30 cellular contexts compared by ENCODE assay signal in genomic region chr7:133246558-133246957, GRCh38. TPM values are rescaled to one million over a fixed set of nuclear protein-coding genes. Genes with fewer than 3 reads are reported as not detected.
DNase-seq lines count a peak whose midpoint lies in the region; ATAC-seq, FAIRE-seq and TF ChIP-seq lines count a peak whose summit lies in the region.
"Had no signal": no experiment of that assay in that cellular context is flagged by ENCODE, and none has a peak within 500 bp of the region (broad histone marks: within the 10 kb centered on the region; RNA-seq: fewer than 3 reads in every experiment).

No MANE protein-coding gene starts in this region.

- no peaks in the 10 kb centered on the region for H3K9me3 ChIP-seq in HEK293 (ENCODE audit: control insufficient read depth, insufficient read depth, low read depth, low read length)
- H3K9me3 ChIP-seq in K562 (replicated peaks; ENCODE audit: control insufficient read depth, insufficient read depth, low read depth, low read length), result no peaks in the 10 kb centered on the region
- H3K9me3 ChIP-seq: A549, BE2C, BLaER1 had no signal

- H3K36me3 ChIP-seq in HEK293 (ENCODE audit: control insufficient read depth in 2 of 2, insufficient read depth in 1 of 2, low read length in 2 of 2) (no peaks in the 10 kb centered on the region), K562 (ENCODE audit: control insufficient read depth, insufficient read depth, low read length) (no peaks in the 10 kb centered on the region)
- H3K36me3 ChIP-seq: BE2C; BLaER1; BLaER1 treated with 17β-estradiol and CSF1 and Interleukin-3, amounts not matched to agents 10 nM and 100 nM had no signal

- 14% methylated on average over 2 of the region's 2 CpGs for WGBS in K562 (ENCODE audit: insufficient coverage, low coverage, missing lambda C conversion rate)

- TF ChIP-seq POLR2A in K562 (conservative IDR thresholded peaks at IDR 0.05), result no peak

- intact Hi-C loops in K562 (cut with micrococcal nuclease), result no loop called here

- peaks cover 0 to 5% of the 10 kb centered on the region in 2 experiments; a peak in 2 of 5 replicates for H3K27me3 ChIP-seq in K562 (ENCODE audit: control insufficient read depth in 2 of 2, insufficient read depth in 2 of 2, low read length in 2 of 2)
- H3K27me3 ChIP-seq: BE2C; BLaER1; BLaER1 treated with 17β-estradiol and CSF1 and Interleukin-3, amounts not matched to agents 10 nM and 100 nM had no signal

- H3K9ac ChIP-seq in K562 (ENCODE audit: insufficient read depth in 1 of 2, low read depth in 2 of 2, low read length in 2 of 2), result no peak overlapping the region
- H3K9ac ChIP-seq: BLaER1; BLaER1 treated with 17β-estradiol and CSF1 and Interleukin-3, amounts not matched to agents 10 nM and 100 nM had no signal

- TF ChIP-seq CTCF in HEK293 (tag by site-specific recombination; IDR thresholded peaks at IDR 0.05) (no peak), K562 (IDR thresholded peaks at IDR 0.05 in 2 of 3, conservative IDR thresholded peaks at IDR 0.05 in 1 of 3; ENCODE audit: insufficient read depth in 2 of 3, low read depth in 1 of 3, low read length in 3 of 3) (no peak)

- ATAC-seq in K562, result no peak
- ATAC-seq: A549; CD8-positive, alpha-beta T cell had no signal

- no peaks in the 10 kb centered on the region for H3K4me1 ChIP-seq in HEK293 (ENCODE audit: control insufficient read depth, insufficient read depth, low read length)
- H3K4me1 ChIP-seq in K562 (replicated peaks in 1 of 2; ENCODE audit: control insufficient read depth in 2 of 2, insufficient read depth in 2 of 2, low read length in 2 of 2), result no peaks in the 10 kb centered on the region
- H3K4me1 ChIP-seq: A549; BE2C; BLaER1; BLaER1 treated with 17β-estradiol and CSF1 and Interleukin-3, amounts not matched to agents 10 nM and 100 nM; Caco-2 had no signal

- TF ChIP-seq RAD21 in K562 (CRISPR knock-in tag; conservative IDR thresholded peaks at IDR 0.05 in 1 of 2, IDR thresholded peaks at IDR 0.05 in 1 of 2), result no peak

- in situ Hi-C loops in K562 (cut with MboI), result no loop called here

- no peak for FAIRE-seq in K562 (lab: Jason Lieb, UNC)
- FAIRE-seq: A549, D721Med had no signal

- POLR2A ChIA-PET in HEK293 (lab: Yijun Ruan, JAX), result no interaction called here
- POLR2A ChIA-PET in K562 (lab: Yijun Ruan, JAX), result interaction anchor here (1.0 to 1.9 kb wide), 3 partner anchors 8 to 21 kb away, joined by 3 to 5 read pairs (median 4); no protein-coding TSS in a partner anchor

- H3K4me3 ChIP-seq in HEK293 (ENCODE audit: low read depth, low read length) (no peak overlapping the region), K562 (no peak overlapping the region)
- H3K4me3 ChIP-seq: A549; BLaER1; BLaER1 treated with 17β-estradiol and CSF1 and Interleukin-3, amounts not matched to agents 10 nM and 100 nM had no signal

- TF ChIP-seq EP300 in K562 (IDR thresholded peaks at IDR 0.05; ENCODE audit: low read length), result no peak

- no peaks in the 10 kb centered on the region for H4K20me1 ChIP-seq in K562 (replicated peaks; ENCODE audit: control insufficient read depth, insufficient read depth, low read length)
- H4K20me1 ChIP-seq: BLaER1; BLaER1 treated with 17β-estradiol and CSF1 and Interleukin-3, amounts not matched to agents 10 nM and 100 nM had no signal

- no TSS peak for BruUV-seq in K562 (replicated peaks; lab: Mats Ljungman, UMichigan)

- no peaks in the 10 kb centered on the region for H3K9me1 ChIP-seq in K562 (ENCODE audit: control insufficient read depth, insufficient read depth, low read length)

- CTCF ChIA-PET in HEK293 (lab: Yijun Ruan, JAX) (interaction anchor here (1.1 kb wide), 1 partner anchor 16 kb away, joined by 3 read pairs; no protein-coding TSS in a partner anchor), K562 (lab: Yijun Ruan, JAX; ENCODE audit: low intra/inter-chr PET ratio) (no interaction called here)

- no peaks in the 10 kb centered on the region for H3K79me2 ChIP-seq in K562 (ENCODE audit: control insufficient read depth, insufficient read depth, low read length)

- no peak overlapping the region for H2AFZ ChIP-seq in K562 (ENCODE audit: low read depth, low read length)

- no peak overlapping the region for H3K27ac ChIP-seq in HEK293 (ENCODE audit: extremely low read depth, low read depth, low read length)
- no peak overlapping the region for H3K27ac ChIP-seq in K562 (ENCODE audit: extremely low read depth, low read depth, low read length)
- H3K27ac ChIP-seq: 22Rv1; A549; BLaER1; BLaER1 treated with 17β-estradiol and CSF1 and Interleukin-3, amounts not matched to agents 10 nM and 100 nM; C4-2B had no signal

- no peak overlapping the region for H3K4me2 ChIP-seq in K562 (ENCODE audit: insufficient read depth, low read length)
- H3K4me2 ChIP-seq: A549; BLaER1; BLaER1 treated with 17β-estradiol and CSF1 and Interleukin-3, amounts not matched to agents 10 nM and 100 nM had no signal

- no peak for DNase-seq in K562 (ENCODE audit: extremely low read depth in 1 of 4, low spot score in 3 of 4)
- DNase-seq in NK-92 treated with Interleukin-12 subunit alpha and Interleukin-12 subunit beta, amount 100 ng/mL, for 24 hours (lab: John Stamatoyannopoulos, UW), result no peak
- DNase-seq in NCI-H446 (lab: John Stamatoyannopoulos, UW), result no peak
- DNase-seq: 8988T; ACHN; AML-193; BE2C; C1 segment of cervical spinal cord; Caco-2; Calu3; CD4-positive, alpha-beta memory T cell; CD4-positive, alpha-beta T cell; CD4-positive, CD25-positive, alpha-beta regulatory T cell; CD8-positive, alpha-beta memory T cell; CD8-positive, alpha-beta T cell; COR-L47; DMS 273 treated with DMSO at 0.1 percent for 48 hours; DMS153; DMS53; DMS79; DMS79 treated with DMSO at 0.1 percent for 48 hours; DND-41; EL had no signal

TF ChIP-seq in HEK293, 187 proteins besides CTCF, POLR2A, EP300 and RAD21 (continues in another document):
- no peak for TF ChIP-seq ZNF549 (tag by site-specific recombination; IDR thresholded peaks at IDR 0.05)

TF ChIP-seq in K562, 482 proteins besides CTCF, POLR2A, EP300 and RAD21:
- TF ChIP-seq FOSL1 (tag; conservative IDR thresholded peaks at IDR 0.05), result no peak
- TF ChIP-seq PRDM10 (IDR thresholded peaks at IDR 0.05; ENCODE audit: partially characterized antibody), result peak; percentile 95
- TF ChIP-seq FOXK1 (CRISPR knock-in tag; IDR thresholded peaks at IDR 0.05; ENCODE audit: borderline replicate concordance), result no peak

RNA-seq across cellular contexts. Expression of gene EXOC4, which starts 6.3 kb away (rescaled TPM):
- total RNA-seq in K562 (2011; cell fraction: chromatin; rRNA removed; ENCODE audit: low replicate concordance), result 398 and 596 TPM in 2 replicates
- total RNA-seq in K562 (2011; cell fraction: nucleolus; rRNA removed), result 144 and 188 TPM in 2 replicates
- total RNA-seq in K562 (2011; cell fraction: nucleoplasm; rRNA removed), result 271 and 334 TPM in 2 replicates
- total RNA-seq in K562 (2014; rRNA removed) (41.2 and 50.4 TPM in 2 replicates), K562 (2014; rRNA removed; fragmentation: Illumina TruSeq; extraction: Trizol) (60.3 and 68.3 TPM in 2 replicates), K562 (2015; rRNA removed; fragmentation: Illumina TruSeq; extraction: Trizol) (53.4 and 60.6 TPM in 2 replicates), K562 (2021) (54.8 and 59.3 TPM in 2 replicates)
- polyA plus RNA-seq in K562 (2011; rRNA removed) (69.6 and 73.1 TPM in 2 replicates), K562 (2014; fragmentation: Illumina TruSeq; extraction: Trizol) (45.2 and 46.6 TPM in 2 replicates), K562 (2014; fragmentation: Nextera tagmentation; extraction: Ambion mirVana) (10 to 100 TPM; 18.5 to 26.3 TPM), K562 (2014; rRNA removed) (28.7 and 31.0 TPM in 2 replicates)
- polyA plus RNA-seq in K562 (2011; cell fraction: cytosol; rRNA removed), result 28.2 and 50.6 TPM in 2 replicates
- polyA plus RNA-seq in K562 (2011; cell fraction: nucleus; rRNA removed), result 55.8 and 68.8 TPM in 2 replicates
- polyA plus RNA-seq in K562 (2012), result 36.0 and 52.3 TPM in 2 replicates
- polyA minus RNA-seq in K562 (2011; rRNA and poly(A)+ RNA removed), result 297 and 410 TPM in 2 replicates
- 42.7 and 73.7 TPM in 2 replicates for polyA minus RNA-seq in K562 (2011; cell fraction: cytosol; rRNA and poly(A)+ RNA removed)
- 204 and 451 TPM in 2 replicates for polyA minus RNA-seq in K562 (2011; cell fraction: nucleus; rRNA and poly(A)+ RNA removed)

Comparison
In these comparisons a context has a peak if more than half of its experiments do, and no peak if none do; other contexts are left out.
1. Of the 44 proteins assayed by ChIP-seq in both K562 and HEK293: peak only in K562: none; only in HEK293: none; in both: PRDM10; in neither: 43.